17 cellular contexts compared by ENCODE assay signal in the genomic region with DNA sequence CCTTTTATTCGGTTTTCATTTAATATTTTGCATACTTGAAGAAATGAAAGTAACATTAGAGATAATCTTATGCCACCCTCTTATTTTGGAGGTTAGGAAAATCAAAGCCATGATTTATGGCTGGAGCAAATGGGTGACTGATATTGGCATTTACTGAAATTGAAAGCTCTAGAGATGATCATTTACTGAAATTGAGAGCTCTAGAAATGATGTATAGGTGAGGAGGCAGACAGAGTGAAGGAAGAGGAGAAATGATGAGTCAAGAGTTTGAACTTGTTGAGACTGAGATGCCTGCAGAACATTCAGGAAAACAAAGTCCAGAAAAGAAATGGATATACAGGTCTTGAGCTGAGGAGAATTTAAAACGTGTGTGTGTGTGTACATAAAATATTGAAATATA.
DNase-seq lines count a peak whose midpoint lies in the region; ATAC-seq and TF ChIP-seq lines count a peak whose summit lies in the region.
"Had no signal": no experiment of that assay in that cellular context is flagged by ENCODE, and none has a peak within 500 bp of the region (broad histone marks: within the 10 kb centered on the region; RNA-seq: fewer than 3 reads in every experiment).

No MANE protein-coding gene starts in this region.

- no peak for TF ChIP-seq RAD21 in IMR-90 (IDR thresholded peaks at IDR 0.05; ENCODE audit: low read length)

- no peak overlapping the region for H3K4me2 ChIP-seq in IMR-90 (ENCODE audit: low read depth, low read length)
- H3K4me2 ChIP-seq: A549, GM23338 had no signal

- H3K4me3 ChIP-seq in IMR-90 (ENCODE audit: insufficient read depth, low read depth, low read length) (no peak overlapping the region), ascending aorta (no peak overlapping the region)
- H3K4me3 ChIP-seq: A549, GM23338, Peyer's patch had no signal

- peak overlapping the region; percentile 11 for H3K4me3 Mint-ChIP-seq in activated T-cell treated with anti-CD3 and anti-CD28 coated beads, Interleukin-2, amount 50 U/mL, for 24 hours
- peak overlapping the region; percentile 56 for H3K4me3 Mint-ChIP-seq in stimulated activated naive CD8-positive, alpha-beta T cell treated with anti-CD3 and anti-CD28 coated beads, Interleukin-15, Interleukin-2, amounts not matched to agents 100 ng/mL and 50 ng/mL, for 24 hours
- H3K4me3 Mint-ChIP-seq in type B pancreatic cell, result no peak overlapping the region
- H3K4me3 Mint-ChIP-seq: CD4-positive, alpha-beta T cell; GM23338 had no signal

- no peak for DNase-seq in activated T-cell treated with anti-CD3 and anti-CD28 coated beads, Interleukin-2, amount 50 U/mL, for 24 hours
- no peak for DNase-seq in activated T-cell treated with anti-CD3 and anti-CD28 coated beads, Interleukin-2, amount 50 U/mL, for 1 hour
- DNase-seq in IMR-90, result no peak
- no peak for DNase-seq in ascending aorta (ENCODE audit: low spot score in 2 of 2)
- no peak for DNase-seq in stimulated activated CD4-positive, alpha-beta T cell treated with anti-CD3 and anti-CD28 coated beads, Interleukin-15, amount 100 ng/mL, for 24 hours
- no peak for DNase-seq in type B pancreatic cell (ENCODE audit: extremely low spot score, unreplicated experiment)
- DNase-seq: CD4-positive, alpha-beta T cell; DMS153; GDM1; KBM-7; NCI-H1105; NCI-H2081; Peyer's patch had no signal

- intact Hi-C loops in IMR-90 (cut with micrococcal nuclease), result loop anchor here (10.0 kb wide), 1 partner anchor 1930 kb away; the partner anchor contains the start of gene ADAMTS1
- intact Hi-C loops in ascending aorta (cut with DNase I), result no loop called here

- H3K9me3 ChIP-seq in IMR-90 (ENCODE audit: control insufficient read depth, insufficient read depth, low read length) (no peaks in the 10 kb centered on the region), ascending aorta (no peaks in the 10 kb centered on the region)
- H3K9me3 ChIP-seq: A549, Peyer's patch had no signal

- H3K27me3 Mint-ChIP-seq in activated T-cell treated with anti-CD3 and anti-CD28 coated beads, Interleukin-2, amount 50 U/mL, for 24 hours, result no peaks in the 10 kb centered on the region
- H3K27me3 Mint-ChIP-seq in stimulated activated naive CD8-positive, alpha-beta T cell treated with anti-CD3 and anti-CD28 coated beads, Interleukin-15, Interleukin-2, amounts not matched to agents 100 ng/mL and 50 ng/mL, for 24 hours, result no peaks in the 10 kb centered on the region
- peaks cover 6% of the 10 kb centered on the region for H3K27me3 Mint-ChIP-seq in type B pancreatic cell
- H3K27me3 Mint-ChIP-seq: CD4-positive, alpha-beta T cell had no signal

- H4K8ac ChIP-seq in IMR-90 (ENCODE audit: low read depth in 2 of 2, low read length in 2 of 2), result no peak overlapping the region

- H3K36me3 ChIP-seq in IMR-90 (ENCODE audit: control insufficient read depth, insufficient read depth, low read length) (no peaks in the 10 kb centered on the region), ascending aorta (no peaks in the 10 kb centered on the region)
- H3K36me3 ChIP-seq: Peyer's patch had no signal

- no peak overlapping the region for H3K56ac ChIP-seq in IMR-90 (ENCODE audit: extremely low read depth, insufficient read depth, low read length)

- H3K4ac ChIP-seq in IMR-90 (ENCODE audit: low read depth, low read length), result no peak overlapping the region

- CTCF ChIA-PET in IMR-90 (lab: Yijun Ruan, JAX), result no interaction called here

- in situ Hi-C loops in IMR-90 (cut with MboI; ENCODE audit: low sequenced_read_pairs), result no loop called here

- no TSS peak for BruUV-seq in IMR-90 (replicated peaks; lab: Mats Ljungman, UMichigan)

- WGBS in IMR-90 (ENCODE audit: extremely low coverage in 2 of 2, insufficient read length in 1 of 2), 2 experiments, result no CpG with 5 or more reads among the region's 2 CpGs

- no peak for TF ChIP-seq CTCF in IMR-90 (conservative IDR thresholded peaks at IDR 0.05; ENCODE audit: low read depth, low read length)
- TF ChIP-seq CTCF in ascending aorta (IDR thresholded peaks at IDR 0.05), result no peak
- no peak for TF ChIP-seq CTCF in type B pancreatic cell (conservative IDR thresholded peaks at IDR 0.05)

- H3K9ac ChIP-seq in IMR-90 (ENCODE audit: low read depth, low read length), result no peak overlapping the region

- peaks cover 8% of the 10 kb centered on the region for H3K9me3 Mint-ChIP-seq in activated T-cell treated with anti-CD3 and anti-CD28 coated beads, Interleukin-2, amount 50 U/mL, for 24 hours
- H3K9me3 Mint-ChIP-seq in stimulated activated naive CD8-positive, alpha-beta T cell treated with anti-CD3 and anti-CD28 coated beads, Interleukin-15, Interleukin-2, amounts not matched to agents 100 ng/mL and 50 ng/mL, for 24 hours, result peaks cover 10% of the 10 kb centered on the region
- peaks cover 4% of the 10 kb centered on the region for H3K9me3 Mint-ChIP-seq in type B pancreatic cell
- H3K9me3 Mint-ChIP-seq: CD4-positive, alpha-beta T cell had no signal

- ATAC-seq in IMR-90 (ENCODE audit: low read depth), result no peak
- ATAC-seq: A549, GM23338, Right ventricle myocardium inferior had no signal

- peaks cover 15% of the 10 kb centered on the region for H3K36me3 Mint-ChIP-seq in activated T-cell treated with anti-CD3 and anti-CD28 coated beads, Interleukin-2, amount 50 U/mL, for 24 hours (ENCODE audit: low read depth)
- peaks cover 4% of the 10 kb centered on the region for H3K36me3 Mint-ChIP-seq in stimulated activated naive CD8-positive, alpha-beta T cell treated with anti-CD3 and anti-CD28 coated beads, Interleukin-15, Interleukin-2, amounts not matched to agents 100 ng/mL and 50 ng/mL, for 24 hours (ENCODE audit: low read depth)
- H3K36me3 Mint-ChIP-seq in type B pancreatic cell, result no peaks in the 10 kb centered on the region

- H3K4me1 Mint-ChIP-seq in activated T-cell treated with anti-CD3 and anti-CD28 coated beads, Interleukin-2, amount 50 U/mL, for 24 hours (ENCODE audit: low read depth), result peaks cover 52% of the 10 kb centered on the region
- H3K4me1 Mint-ChIP-seq in stimulated activated naive CD8-positive, alpha-beta T cell treated with anti-CD3 and anti-CD28 coated beads, Interleukin-15, Interleukin-2, amounts not matched to agents 100 ng/mL and 50 ng/mL, for 24 hours (ENCODE audit: low read depth), result peaks cover 51% of the 10 kb centered on the region
- H3K4me1 Mint-ChIP-seq in type B pancreatic cell (ENCODE audit: unreplicated experiment), result peaks cover 7% of the 10 kb centered on the region
- H3K4me1 Mint-ChIP-seq: GM23338 had no signal

- POLR2A ChIA-PET in IMR-90 (lab: Charles Lee; ENCODE audit: unreplicated experiment), result no interaction called here

- dilution Hi-C loops in IMR-90 (cut with HindIII; ENCODE audit: low sequenced_read_pairs, unreplicated experiment), result no loop called here

- H4K20me1 ChIP-seq in IMR-90 (ENCODE audit: insufficient read depth, low read length), result no peaks in the 10 kb centered on the region

- no peak overlapping the region for H3K23ac ChIP-seq in IMR-90 (ENCODE audit: low read depth, low read length)

- no peaks in the 10 kb centered on the region for H3K79me1 ChIP-seq in IMR-90 (ENCODE audit: low read depth in 1 of 2, low read length in 2 of 2)

- TF ChIP-seq POLR2A in IMR-90 (IDR thresholded peaks at IDR 0.05; ENCODE audit: low read depth, low read length), result no peak

- H4K91ac ChIP-seq in IMR-90 (ENCODE audit: insufficient read depth, low read depth, low read length), result no peak overlapping the region; the same call in 1 of the 2 replicates

- peak overlapping the region; percentile 20; the same call in 1 of the 2 replicates for H3K18ac ChIP-seq in IMR-90 (ENCODE audit: low read depth, low read length)

- H2BK20ac ChIP-seq in IMR-90 (ENCODE audit: low read depth, low read length), result peak overlapping the region; percentile 10; the same call in 1 of the 2 replicates

- H3K27ac ChIP-seq in IMR-90 (ENCODE audit: insufficient read depth, low read length) (no peak overlapping the region), ascending aorta (peak overlapping the region; percentile 35 to 86)
- H3K27ac ChIP-seq: A549, Peyer's patch had no signal

- peaks cover 4% of the 10 kb centered on the region for H3K9me1 ChIP-seq in IMR-90 (ENCODE audit: insufficient read depth, low read length)

- H3K14ac ChIP-seq in IMR-90 (replicated peaks; ENCODE audit: low read depth, low read length), result 0 out of 2 replicates have a peak overlapping the region, but pooled peaks have one; percentile 3

- no peak overlapping the region for H2BK120ac ChIP-seq in IMR-90 (ENCODE audit: low read depth, low read length)

- H2AK5ac ChIP-seq in IMR-90 (ENCODE audit: low read depth, low read length), result no peak overlapping the region

- no peak overlapping the region for H2AFZ ChIP-seq in IMR-90 (replicated peaks; ENCODE audit: low read length, poor library complexity)
- H2AFZ ChIP-seq: GM23338 had no signal

- no peak overlapping the region for H2AK9ac ChIP-seq in IMR-90 (replicated peaks; ENCODE audit: low read depth, low read length, poor library complexity)

- no peak overlapping the region for H4K5ac ChIP-seq in IMR-90 (ENCODE audit: low read depth, low read length)

- peak overlapping the region; percentile 90 for H3K27ac Mint-ChIP-seq in activated T-cell treated with anti-CD3 and anti-CD28 coated beads, Interleukin-2, amount 50 U/mL, for 24 hours
- peak overlapping the region; percentile 86 for H3K27ac Mint-ChIP-seq in stimulated activated naive CD8-positive, alpha-beta T cell treated with anti-CD3 and anti-CD28 coated beads, Interleukin-15, Interleukin-2, amounts not matched to agents 100 ng/mL and 50 ng/mL, for 24 hours
- H3K27ac Mint-ChIP-seq in type B pancreatic cell, result no peak overlapping the region
- H3K27ac Mint-ChIP-seq: CD4-positive, alpha-beta T cell; GM23338 had no signal

- H2BK5ac ChIP-seq in IMR-90 (ENCODE audit: low read depth, low read length, poor library complexity, severe bottlenecking), result no peak overlapping the region

- H2BK15ac ChIP-seq in IMR-90 (ENCODE audit: low read depth, low read length), result no peak overlapping the region

- H3K4me1 ChIP-seq in IMR-90 (ENCODE audit: control insufficient read depth, insufficient read depth, low read length), result peaks cover 15% of the 10 kb centered on the region
- peaks cover 6 to 39% of the 10 kb centered on the region in 2 donors for H3K4me1 ChIP-seq in ascending aorta

- H3K27me3 ChIP-seq in IMR-90 (ENCODE audit: control insufficient read depth, insufficient read depth, low read length) (no peaks in the 10 kb centered on the region), ascending aorta (no peaks in the 10 kb centered on the region)
- H3K27me3 ChIP-seq: Peyer's patch had no signal

TF ChIP-seq in IMR-90, 13 proteins besides CTCF, POLR2A, EP300 and RAD21 (continues in another document):
- no peak for TF ChIP-seq MAZ (IDR thresholded peaks at IDR 0.05; ENCODE audit: borderline replicate concordance, low read depth, low read length)
- TF ChIP-seq ELK1 (IDR thresholded peaks at IDR 0.05; ENCODE audit: borderline replicate concordance, low read depth, low read length), result no peak
